In the genomic region with DNA sequence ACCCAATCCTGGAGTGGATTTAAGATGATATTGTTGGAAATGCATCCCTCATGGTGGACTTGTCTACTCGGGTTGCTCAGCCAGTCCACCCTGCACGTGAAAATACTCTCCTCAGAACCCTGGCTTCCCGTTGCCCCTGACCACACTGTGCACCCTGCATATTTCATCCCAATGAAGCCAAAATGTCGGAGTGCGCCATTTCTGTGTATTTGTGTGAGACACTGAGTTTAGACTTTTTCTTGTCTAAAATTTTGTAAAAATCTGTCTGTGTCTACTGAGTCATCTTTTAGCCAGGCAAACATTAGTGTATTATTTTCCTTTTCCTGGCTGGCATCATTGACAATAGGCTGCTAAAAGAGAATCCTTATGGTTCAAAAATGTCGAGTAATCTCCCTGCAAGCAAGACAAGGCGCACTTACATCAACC, we compare ENCODE assay signal across 8 cellular contexts. TPM values are rescaled to one million over a fixed set of nuclear protein-coding genes. Genes with fewer than 3 reads are reported as not detected.
DNase-seq lines count a peak whose midpoint lies in the region; ATAC-seq and TF ChIP-seq lines count a peak whose summit lies in the region.

No MANE protein-coding gene starts in this region.

- CTCF ChIA-PET in AG04450 (lab: Charles Lee) = no interaction called here

- TF ChIP-seq CTCF in AG04450 (IDR thresholded peaks at IDR 0.05; ENCODE audit: low read depth, low read length) (no peak), coronary artery (IDR thresholded peaks at IDR 0.05) (no peak), nephron progenitor cell (IDR thresholded peaks at IDR 0.05) (no peak)

- H3K9me3 Mint-ChIP-seq in nephron progenitor cell = no peaks in the 10 kb centered on the region

- H3K4me3 ChIP-seq in AG04450 (ENCODE audit: low read depth, low read length) = peak overlapping the region; percentile 88
- H3K4me3 ChIP-seq in coronary artery = peak overlapping the region; percentile 78

- peaks cover 68% of the 10 kb centered on the region for H3K4me1 Mint-ChIP-seq in nephron progenitor cell

- DNase-seq in AG04450 (ENCODE audit: low read depth, low spot score) (no peak), NCI-H69 (lab: John Stamatoyannopoulos, UW) (peak; percentile 87), coronary artery (ENCODE audit: low spot score) (no peak), nephron progenitor cell (no peak), mucosa of gallbladder (ENCODE audit: low spot score) (no peak)

- peak overlapping the region; percentile 86 for H3K4me3 Mint-ChIP-seq in nephron progenitor cell

- no peak overlapping the region for H3K27ac ChIP-seq in AG04450 (ENCODE audit: low read depth, low read length)
- H3K27ac ChIP-seq in coronary artery = peak overlapping the region; percentile 92 to 94

- ATAC-seq in GM18868 (IDR thresholded peaks at IDR 0.05; ENCODE audit: unreplicated experiment) = peak; percentile 1
- no peak for ATAC-seq in GM21528 (IDR thresholded peaks at IDR 0.05; ENCODE audit: low FRiP score, unreplicated experiment)
- no peak for ATAC-seq in GM18511 (IDR thresholded peaks at IDR 0.05; ENCODE audit: unreplicated experiment)

- H3K27me3 ChIP-seq in AG04450 (ENCODE audit: control insufficient read depth, insufficient read depth, low read length) = no peaks in the 10 kb centered on the region

- H3K27me3 Mint-ChIP-seq in nephron progenitor cell (ENCODE audit: low read depth, poor library complexity) = peaks cover 13% of the 10 kb centered on the region

- peaks cover 20% of the 10 kb centered on the region for H3K36me3 Mint-ChIP-seq in nephron progenitor cell (ENCODE audit: low read depth)

- no peaks in the 10 kb centered on the region for H3K9me3 ChIP-seq in AG04450 (ENCODE audit: control insufficient read depth, insufficient read depth, low read length)

- POLR2A ChIA-PET in AG04450 (lab: Yijun Ruan, JAX) = interaction anchor here (0.6 to 1.6 kb wide), 6 partner anchors 9 to 828 kb away, joined by 3 to 10 read pairs (median 4); no protein-coding TSS in a partner anchor

- peak overlapping the region; percentile 95 for H3K27ac Mint-ChIP-seq in nephron progenitor cell

RNA-seq across cellular contexts. Expression of gene PNMA1, which starts 0.5 kb away (rescaled TPM):
- polyA plus RNA-seq in AG04450 (2011; rRNA removed) = 21.3 and 21.5 TPM in 2 replicates
- 10.9 and 12.6 TPM in 2 replicates for polyA minus RNA-seq in AG04450 (2011; rRNA and poly(A)+ RNA removed)
- 79.5 TPM for total RNA-seq in mucosa of gallbladder
